ENCODE assay signal across 16 cellular contexts in the genomic region with DNA sequence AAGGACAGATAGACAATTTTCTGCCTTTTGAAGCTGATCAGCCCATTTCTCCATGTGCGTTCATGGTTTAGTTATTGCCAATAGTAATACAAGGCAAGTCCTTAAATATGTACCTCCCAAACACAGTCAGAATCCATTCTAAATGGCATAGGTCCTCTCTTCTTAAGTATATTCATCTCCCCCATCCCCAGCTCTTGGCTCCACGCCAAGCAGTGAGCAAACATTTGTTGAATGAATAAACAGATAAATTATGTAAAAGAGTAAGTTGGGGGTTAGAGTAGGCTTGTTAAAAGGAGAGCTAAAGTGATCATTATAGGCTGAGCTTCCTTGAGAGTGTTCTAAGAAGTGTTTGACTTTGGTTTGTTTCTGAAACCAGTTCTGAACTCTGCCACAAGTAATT.
A peak's percentile ranks its signal among the peaks of the same experiment; 100 is the strongest.
DNase-seq lines count a peak whose midpoint lies in the region; ATAC-seq lines count a peak whose summit lies in the region.
"Had no signal": no experiment of that assay in that cellular context is flagged by ENCODE, and none has a peak within 500 bp of the region (broad histone marks: within the 10 kb centered on the region; RNA-seq: fewer than 3 reads in every experiment).

No MANE protein-coding gene starts in this region.

- H3K9me3 Mint-ChIP-seq in activated naive CD4-positive, alpha-beta T cell treated with anti-CD3 and anti-CD28 coated beads, Interleukin-2, amount 10 ng/mL, durations not matched to agents 7 days and 5 days: peaks cover 25% of the 10 kb centered on the region
- H3K9me3 Mint-ChIP-seq in stimulated activated effector memory CD8-positive, alpha-beta T cell treated with anti-CD3 and anti-CD28 coated beads, Interleukin-12 subunit alpha, Interleukin-12 subunit beta, amount 100 ng/mL, for 72 hours: peaks cover 4% of the 10 kb centered on the region
- H3K9me3 Mint-ChIP-seq: activated T-helper 17 cell treated with anti-CD3 and anti-CD28 coated beads, Interleukin-2, amount 50 U/mL, for 72 hours; HFFc6; IgD-negative memory B cell had no signal

- H3K27ac Mint-ChIP-seq in activated naive CD4-positive, alpha-beta T cell treated with anti-CD3 and anti-CD28 coated beads, Interleukin-2, amount 10 ng/mL, durations not matched to agents 7 days and 5 days: peak overlapping the region; percentile 79
- peak overlapping the region; percentile 40 for H3K27ac Mint-ChIP-seq in stimulated activated effector memory CD8-positive, alpha-beta T cell treated with anti-CD3 and anti-CD28 coated beads, Interleukin-12 subunit alpha, Interleukin-12 subunit beta, amount 100 ng/mL, for 72 hours
- H3K27ac Mint-ChIP-seq: activated T-helper 17 cell treated with anti-CD3 and anti-CD28 coated beads, Interleukin-2, amount 50 U/mL, for 72 hours; HFFc6 had no signal

- CTCF ChIA-PET in activated naive CD4-positive, alpha-beta T cell treated with anti-CD3 and anti-CD28 coated beads, Interleukin-2, amount 10 ng/mL, durations not matched to agents 7 days and 5 days (lab: Charles Lee): interaction anchor here (1.5 to 3.2 kb wide), 4 partner anchors 12 to 242 kb away, joined by 6 to 9 read pairs (median 8); no protein-coding TSS in a partner anchor

- no peak for DNase-seq in activated naive CD4-positive, alpha-beta T cell treated with anti-CD3 and anti-CD28 coated beads, Interleukin-2, amount 10 ng/mL, durations not matched to agents 7 days and 5 days
- no peak for DNase-seq in activated naive CD4-positive, alpha-beta T cell treated with Interleukin-2 at 50 U/mL for 16 hours
- DNase-seq in NCI-H2227 (lab: John Stamatoyannopoulos, UW; ENCODE audit: unreplicated experiment): peak; percentile 52
- DNase-seq in SHP77 treated with DMSO at 0.1 percent for 48 hours (lab: John Stamatoyannopoulos, UW): peak; percentile 10
- DNase-seq in stimulated activated effector memory CD8-positive, alpha-beta T cell treated with anti-CD3 and anti-CD28 coated beads, Interleukin-12 subunit alpha, Interleukin-12 subunit beta, amount 100 ng/mL, for 72 hours (ENCODE audit: low spot score in 2 of 2): no peak
- DNase-seq: AML-193; EL; HFFc6; NCI-H2107; stimulated activated naive CD4-positive, alpha-beta T cell; transverse colon had no signal

- H3K36me3 Mint-ChIP-seq in activated naive CD4-positive, alpha-beta T cell treated with anti-CD3 and anti-CD28 coated beads, Interleukin-2, amount 10 ng/mL, durations not matched to agents 7 days and 5 days: peaks cover 67% of the 10 kb centered on the region
- peaks cover 33% of the 10 kb centered on the region for H3K36me3 Mint-ChIP-seq in stimulated activated effector memory CD8-positive, alpha-beta T cell treated with anti-CD3 and anti-CD28 coated beads, Interleukin-12 subunit alpha, Interleukin-12 subunit beta, amount 100 ng/mL, for 72 hours

- ATAC-seq in stimulated activated effector memory CD8-positive, alpha-beta T cell treated with anti-CD3 and anti-CD28 coated beads, Interleukin-12 subunit alpha, Interleukin-12 subunit beta, amount 100 ng/mL, for 72 hours: no peak
- ATAC-seq in HG03175 (IDR thresholded peaks at IDR 0.05; ENCODE audit: unreplicated experiment) (no peak), GM19467 (IDR thresholded peaks at IDR 0.05; ENCODE audit: unreplicated experiment) (no peak)
- ATAC-seq: activated T-helper 17 cell treated with anti-CD3 and anti-CD28 coated beads, Interleukin-2, amount 50 U/mL, for 72 hours; sciatic nerve had no signal

- H3K27me3 Mint-ChIP-seq in activated naive CD4-positive, alpha-beta T cell treated with anti-CD3 and anti-CD28 coated beads, Interleukin-2, amount 10 ng/mL, durations not matched to agents 7 days and 5 days: no peaks in the 10 kb centered on the region
- H3K27me3 Mint-ChIP-seq: activated T-helper 17 cell treated with anti-CD3 and anti-CD28 coated beads, Interleukin-2, amount 50 U/mL, for 72 hours; IgD-negative memory B cell had no signal

- no peak overlapping the region for H3K4me3 Mint-ChIP-seq in activated naive CD4-positive, alpha-beta T cell treated with anti-CD3 and anti-CD28 coated beads, Interleukin-2, amount 10 ng/mL, durations not matched to agents 7 days and 5 days
- H3K4me3 Mint-ChIP-seq in stimulated activated effector memory CD8-positive, alpha-beta T cell treated with anti-CD3 and anti-CD28 coated beads, Interleukin-12 subunit alpha, Interleukin-12 subunit beta, amount 100 ng/mL, for 72 hours: no peak overlapping the region
- H3K4me3 Mint-ChIP-seq: activated T-helper 17 cell treated with anti-CD3 and anti-CD28 coated beads, Interleukin-2, amount 50 U/mL, for 72 hours; HFFc6; IgD-negative memory B cell had no signal

- H3K4me1 Mint-ChIP-seq in activated naive CD4-positive, alpha-beta T cell treated with anti-CD3 and anti-CD28 coated beads, Interleukin-2, amount 10 ng/mL, durations not matched to agents 7 days and 5 days: peaks cover 73% of the 10 kb centered on the region
- peaks cover 43% of the 10 kb centered on the region for H3K4me1 Mint-ChIP-seq in stimulated activated effector memory CD8-positive, alpha-beta T cell treated with anti-CD3 and anti-CD28 coated beads, Interleukin-12 subunit alpha, Interleukin-12 subunit beta, amount 100 ng/mL, for 72 hours

Comparison
In these comparisons a context has a peak if more than half of its experiments do, and no peak if none do; other contexts are left out.
1. DNase-seq: peak in NCI-H2227 (single experiment) and SHP77 treated with DMSO at 0.1 percent for 48 hours (single experiment); none in activated naive CD4-positive, alpha-beta T cell treated with anti-CD3 and anti-CD28 coated beads, Interleukin-2, amount 10 ng/mL, durations not matched to agents 7 days and 5 days (single experiment), activated naive CD4-positive, alpha-beta T cell treated with Interleukin-2 at 50 U/mL for 16 hours (single experiment) and stimulated activated effector memory CD8-positive, alpha-beta T cell treated with anti-CD3 and anti-CD28 coated beads, Interleukin-12 subunit alpha, Interleukin-12 subunit beta, amount 100 ng/mL, for 72 hours (0 of 2).